ENCODE assay signal across 8 cellular contexts in genomic region chr6:33620158-33620583, GRCh38. TPM values are rescaled to one million over a fixed set of nuclear protein-coding genes. Genes with fewer than 3 reads are reported as not detected.
DNase-seq lines count a peak whose midpoint lies in the region; ATAC-seq and TF ChIP-seq lines count a peak whose summit lies in the region.

No MANE protein-coding gene starts in this region.

- H3K4me1 Mint-ChIP-seq in T-helper 17 cell, result peaks cover 33% of the 10 kb centered on the region

- no peaks in the 10 kb centered on the region for H3K27me3 Mint-ChIP-seq in T-helper 17 cell

- H3K27me3 ChIP-seq in AG04450 (ENCODE audit: control insufficient read depth, insufficient read depth, low read length) (no peaks in the 10 kb centered on the region), testis (no peaks in the 10 kb centered on the region)

- intact Hi-C loops in lower leg skin (cut with DNase I; ENCODE audit: low total_unique reads), result no loop called here
- intact Hi-C loops in testis (cut with DNase I; ENCODE audit: low total_unique reads), result no loop called here

- H3K36me3 ChIP-seq in testis (ENCODE audit: low read depth, missing control alignments), result no peaks in the 10 kb centered on the region

- 0 to 1% methylated on average over 20 of the region's 20 CpGs for WGBS in lower leg skin, 2 donors
- WGBS in testis, 2 donors, result 0% methylated on average over 20 of the region's 20 CpGs

- POLR2A ChIA-PET in AG04450 (lab: Yijun Ruan, JAX), result interaction anchor here (0.7 to 1.7 kb wide), 2 partner anchors 30 to 74 kb away, joined by 3 to 8 read pairs; no protein-coding TSS in a partner anchor

- TF ChIP-seq POLR2A in lower leg skin (IDR thresholded peaks at IDR 0.05) (no peak), testis (IDR thresholded peaks at IDR 0.05) (no peak)

- H3K27ac Mint-ChIP-seq in T-helper 17 cell, result peak overlapping the region; percentile 96

- no peak for ATAC-seq in T-helper 17 cell
- ATAC-seq in GM21737 (IDR thresholded peaks at IDR 0.05; ENCODE audit: unreplicated experiment), result no peak

- CTCF ChIA-PET in AG04450 (lab: Charles Lee), result no interaction called here

- peaks cover 33% of the 10 kb centered on the region for H3K4me1 ChIP-seq in testis

- H3K4me3 Mint-ChIP-seq in T-helper 17 cell, result peak overlapping the region; percentile 94

- TF ChIP-seq CTCF in AG04450 (IDR thresholded peaks at IDR 0.05; ENCODE audit: low read depth, low read length) (no peak), choroid plexus epithelial cell (conservative IDR thresholded peaks at IDR 0.05; ENCODE audit: low read depth, low read length) (peak; percentile 11), lower leg skin (IDR thresholded peaks at IDR 0.05) (no peak), testis (IDR thresholded peaks at IDR 0.05) (no peak)

- no peak overlapping the region for H3K27ac ChIP-seq in AG04450 (ENCODE audit: low read depth, low read length)
- peak overlapping the region; percentile 57 to 86 for H3K27ac ChIP-seq in testis

- H3K36me3 Mint-ChIP-seq in T-helper 17 cell (ENCODE audit: low read depth), result peaks cover 2% of the 10 kb centered on the region

- no peaks in the 10 kb centered on the region; the same call in 1 of the 2 replicates for H3K9me3 ChIP-seq in AG04450 (ENCODE audit: control insufficient read depth, insufficient read depth, low read length)
- H3K9me3 ChIP-seq in T-helper 17 cell (ENCODE audit: control insufficient read depth, low read length, poor library complexity, severe bottlenecking), result no peaks in the 10 kb centered on the region
- H3K9me3 ChIP-seq in testis, result no peaks in the 10 kb centered on the region

- DNase-seq in AG04450 (ENCODE audit: low read depth, low spot score) (no peak), HCEC 1CT (peak; percentile 48), T-helper 17 cell (peak in 2 of 3 donors; percentile 21 to 22), choroid plexus epithelial cell (ENCODE audit: low read depth) (no peak), lower leg skin (ENCODE audit: low spot score in 2 of 2) (peak; percentile 40 to 92), testis (peak; percentile 55), NCI-H2029 (lab: John Stamatoyannopoulos, UW) (no peak)

- H3K4me3 ChIP-seq in AG04450 (ENCODE audit: low read depth, low read length) (peak overlapping the region; percentile 63), choroid plexus epithelial cell (ENCODE audit: low read depth, low read length) (peak overlapping the region; percentile 65), lower leg skin (ENCODE audit: low read depth, poor library complexity, severe bottlenecking) (peak overlapping the region; percentile 49), testis (peak overlapping the region; percentile 71 to 83)

RNA-seq across cellular contexts. Expression of gene ITPR3, which starts 1.0 kb away (rescaled TPM):
- polyA plus RNA-seq in AG04450 (2011; rRNA removed), result 4.4 and 4.8 TPM in 2 replicates
- polyA minus RNA-seq in AG04450 (2011; rRNA and poly(A)+ RNA removed), result 7.4 and 9.6 TPM in 2 replicates
- 10 to 100 TPM; 48.1 to 48.3 TPM for total RNA-seq in T-helper 17 cell
- 100 to 1,000 TPM; 161 to 265 (median 197) TPM for total RNA-seq in lower leg skin
- 100 to 1,000 TPM in 1 of 2 donors, 10 to 100 TPM in 1; 80.3 to 146 TPM for total RNA-seq in testis
- polyA plus RNA-seq in testis (ENCODE audit: insufficient read depth, low read depth, low replicate concordance), result 58.2 TPM

RNA-seq across cellular contexts. Expression of gene BAK1, which starts 40.1 kb away (rescaled TPM):
- 13.0 and 16.3 TPM in 2 replicates for polyA plus RNA-seq in AG04450 (2011; rRNA removed)
- 19.3 and 26.5 TPM in 2 replicates for polyA minus RNA-seq in AG04450 (2011; rRNA and poly(A)+ RNA removed)
- 10 to 100 TPM; 27.7 to 34.6 TPM for total RNA-seq in T-helper 17 cell
- 10 to 100 TPM; 19.7 to 26.6 (median 22.2) TPM for total RNA-seq in lower leg skin
- 10 to 100 TPM; 13.1 to 14.8 TPM for total RNA-seq in testis
- polyA plus RNA-seq in testis (ENCODE audit: insufficient read depth, low read depth, low replicate concordance), result 17.3 TPM

Comparison
In these comparisons a context has a peak if more than half of its experiments do, and no peak if none do; other contexts are left out.
1. DNase-seq: peak in HCEC 1CT (single experiment), T-helper 17 cell (2 of 3), lower leg skin (2 of 2) and testis (single experiment); none in AG04450 (single experiment), choroid plexus epithelial cell (single experiment) and NCI-H2029 (single experiment).
2. Peak in every context shown above with its lines, with median percentiles within 50 percentile points of each other: H3K4me3 ChIP-seq.